Comparison of ENCODE assay signal across 8 cellular contexts in genomic region chr2:32135409-32135808, GRCh38. TPM values are rescaled to one million over a fixed set of nuclear protein-coding genes. Genes with fewer than 3 reads are reported as not detected.
DNase-seq lines count a peak whose midpoint lies in the region; ATAC-seq lines count a peak whose summit lies in the region.

No MANE protein-coding gene starts in this region.

- DNase-seq in NCI-H146 (lab: John Stamatoyannopoulos, UW) (peak; percentile 15), NCI-H146 treated with DMSO at 0.1 percent for 48 hours (lab: John Stamatoyannopoulos, UW; ENCODE audit: unreplicated experiment) (no peak), amniotic epithelial cell (ENCODE audit: low read depth) (peak; percentile 80), left lobe of liver (ENCODE audit: low spot score) (no peak), substantia nigra (lab: John Stamatoyannopoulos, UW) (no peak), SK-N-DZ (ENCODE audit: low spot score) (no peak)
- DNase-seq in Jurkat, Clone E6-1 (ENCODE audit: low read depth, low spot score): peak; percentile 17

- no peak overlapping the region for H3K27ac ChIP-seq in substantia nigra (ENCODE audit: low read depth, low read length, poor library complexity, severe bottlenecking)

- H3K4me3 ChIP-seq in Jurkat, Clone E6-1 (ENCODE audit: low read length): no peak overlapping the region

- ATAC-seq in left lobe of liver (peak; percentile 80), HG03342 (IDR thresholded peaks at IDR 0.05; ENCODE audit: unreplicated experiment) (no peak)

RNA-seq across cellular contexts. Expression of gene SLC30A6, which starts 30.3 kb away (rescaled TPM):
- polyA plus RNA-seq in Jurkat, Clone E6-1 (2012; ENCODE audit: insufficient read depth, insufficient read length): 3.9 TPM
- total RNA-seq in left lobe of liver: 10.0 TPM
- 22.1 and 25.8 TPM in 2 replicates for polyA plus RNA-seq in SK-N-DZ (2014; cell fraction: cytosol; rRNA removed)
- polyA plus RNA-seq in SK-N-DZ (2014; cell fraction: nucleus; rRNA removed): 10.9 and 12.1 TPM in 2 replicates

Comparison
In these comparisons a context has a peak if more than half of its experiments do, and no peak if none do; other contexts are left out.
1. DNase-seq: peak in NCI-H146 (single experiment), Jurkat, Clone E6-1 (single experiment) and amniotic epithelial cell (single experiment); none in NCI-H146 treated with DMSO at 0.1 percent for 48 hours (single experiment), left lobe of liver (single experiment), substantia nigra (0 of 49) and SK-N-DZ (single experiment).